ENCODE assay signal across 15 cellular contexts in the genomic region with DNA sequence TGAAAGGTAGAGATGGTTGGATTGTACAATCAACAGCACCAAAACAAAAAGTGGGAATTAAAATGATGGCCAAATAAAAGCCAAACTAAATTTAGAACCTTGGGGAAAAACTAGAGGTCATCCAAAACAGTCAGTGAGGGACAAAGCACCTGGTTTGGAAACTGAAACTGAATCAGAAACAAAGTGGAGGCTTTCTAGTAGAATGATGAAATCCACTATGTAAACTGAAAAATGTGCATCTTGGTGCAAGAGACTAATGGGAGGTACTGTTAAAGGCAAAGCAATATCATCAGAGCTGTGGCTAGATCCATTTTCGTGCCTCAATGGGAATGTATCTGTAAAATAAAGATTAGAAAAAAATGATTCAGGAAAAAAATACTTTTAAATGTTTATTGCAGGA.
A peak's percentile ranks its signal among the peaks of the same experiment; 100 is the strongest.
DNase-seq lines count a peak whose midpoint lies in the region; ATAC-seq and TF ChIP-seq lines count a peak whose summit lies in the region.
"Had no signal": no experiment of that assay in that cellular context is flagged by ENCODE, and none has a peak within 500 bp of the region (broad histone marks: within the 10 kb centered on the region; RNA-seq: fewer than 3 reads in every experiment).

No MANE protein-coding gene starts in this region.

- no peak overlapping the region for H3K4me3 ChIP-seq in fibroblast of villous mesenchyme (ENCODE audit: low read depth, low read length)
- H3K4me3 ChIP-seq: neural progenitor cell, tibial artery had no signal

- no peaks in the 10 kb centered on the region for H3K36me3 Mint-ChIP-seq in activated T-cell treated with anti-CD3 and anti-CD28 coated beads, Interleukin-2, amount 50 U/mL, for 72 hours (ENCODE audit: insufficient read depth in 2 of 2)
- no peaks in the 10 kb centered on the region for H3K36me3 Mint-ChIP-seq in CD14-positive monocyte
- H3K36me3 Mint-ChIP-seq: CD4-positive, CD25-positive, alpha-beta regulatory T cell; neural progenitor cell had no signal

- peaks cover 0 to 2% of the 10 kb centered on the region in 2 donors for H3K9me3 Mint-ChIP-seq in activated T-cell treated with anti-CD3 and anti-CD28 coated beads, Interleukin-2, amount 50 U/mL, for 72 hours
- H3K9me3 Mint-ChIP-seq in CD14-positive monocyte = peaks cover 0 to 5% (median 2%) of the 10 kb centered on the region in 7 donors
- H3K9me3 Mint-ChIP-seq: neural progenitor cell had no signal

- no peaks in the 10 kb centered on the region for H3K4me1 Mint-ChIP-seq in activated T-cell treated with anti-CD3 and anti-CD28 coated beads, Interleukin-2, amount 50 U/mL, for 72 hours (ENCODE audit: low read depth)
- H3K4me1 Mint-ChIP-seq in CD14-positive monocyte = no peaks in the 10 kb centered on the region
- H3K4me1 Mint-ChIP-seq: neural progenitor cell had no signal

- peak in 1 of 2 donors; percentile 44 for ATAC-seq in activated T-cell treated with anti-CD3 and anti-CD28 coated beads, Interleukin-2, amount 50 U/mL, for 72 hours (replicated peaks in 1 of 2)
- peak; percentile 88 for ATAC-seq in GM21723 (IDR thresholded peaks at IDR 0.05; ENCODE audit: unreplicated experiment)
- ATAC-seq: right cardiac atrium had no signal

- DNase-seq in activated T-cell treated with anti-CD3 and anti-CD28 coated beads, Interleukin-2, amount 50 U/mL, for 72 hours = no peak
- DNase-seq in activated T-cell treated with anti-CD3 and anti-CD28 coated beads for 4 hours (no peak), HPDE6-E6E7 (ENCODE audit: extremely low spot score) (peak; percentile 1), fibroblast of villous mesenchyme (ENCODE audit: low read depth) (peak; percentile 11), NCI-H748 treated with DMSO at 0.1 percent for 48 hours (lab: John Stamatoyannopoulos, UW) (no peak), NCI-H526 treated with DMSO at 0.1 percent for 48 hours (lab: John Stamatoyannopoulos, UW) (no peak), CD14-positive monocyte (ENCODE audit: low spot score) (no peak)
- DNase-seq: activated CD4-positive, alpha-beta T cell treated with anti-CD3 and anti-CD28 coated beads for 4 hours; amygdala; CD4-positive, CD25-positive, alpha-beta regulatory T cell; right cardiac atrium; T-helper 9 cell; tibial artery had no signal

- no peak overlapping the region for H3K4me3 Mint-ChIP-seq in activated T-cell treated with anti-CD3 and anti-CD28 coated beads, Interleukin-2, amount 50 U/mL, for 72 hours
- H3K4me3 Mint-ChIP-seq in CD14-positive monocyte = no peak overlapping the region
- H3K4me3 Mint-ChIP-seq: CD4-positive, CD25-positive, alpha-beta regulatory T cell; neural progenitor cell had no signal

- TF ChIP-seq CTCF in fibroblast of villous mesenchyme (IDR thresholded peaks at IDR 0.05; ENCODE audit: insufficient read depth, low read depth, low read length) (no peak), CD14-positive monocyte (IDR thresholded peaks at IDR 0.05) (no peak)

- intact Hi-C loops in CD14-positive monocyte (cut with micrococcal nuclease) = no loop called here

- H3K27ac Mint-ChIP-seq in activated T-cell treated with anti-CD3 and anti-CD28 coated beads, Interleukin-2, amount 50 U/mL, for 72 hours = peak overlapping the region; percentile 15
- H3K27ac Mint-ChIP-seq in CD14-positive monocyte = no peak overlapping the region
- H3K27ac Mint-ChIP-seq: CD4-positive, CD25-positive, alpha-beta regulatory T cell; neural progenitor cell had no signal

- no peaks in the 10 kb centered on the region for H3K27me3 Mint-ChIP-seq in activated T-cell treated with anti-CD3 and anti-CD28 coated beads, Interleukin-2, amount 50 U/mL, for 72 hours (ENCODE audit: low read depth)
- no peaks in the 10 kb centered on the region for H3K27me3 Mint-ChIP-seq in CD14-positive monocyte (ENCODE audit: low read depth in 3 of 3)
- H3K27me3 Mint-ChIP-seq: CD4-positive, CD25-positive, alpha-beta regulatory T cell had no signal

Comparison
In these comparisons a context has a peak if more than half of its experiments do, and no peak if none do; other contexts are left out.
1. DNase-seq: peak in HPDE6-E6E7 (single experiment) and fibroblast of villous mesenchyme (single experiment); none in activated T-cell treated with anti-CD3 and anti-CD28 coated beads, Interleukin-2, amount 50 U/mL, for 72 hours (0 of 2), activated T-cell treated with anti-CD3 and anti-CD28 coated beads for 4 hours (single experiment), NCI-H748 treated with DMSO at 0.1 percent for 48 hours (single experiment), NCI-H526 treated with DMSO at 0.1 percent for 48 hours (single experiment) and CD14-positive monocyte (single experiment).